19 cellular contexts compared by ENCODE assay signal in genomic region chr17:63786117-63786516, GRCh38.
"Had no signal": no experiment of that assay in that cellular context is flagged by ENCODE, and none has a peak within 500 bp of the region (broad histone marks: within the 10 kb centered on the region; RNA-seq: fewer than 3 reads in every experiment).

No MANE protein-coding gene starts in this region.

- H3K9me3 Mint-ChIP-seq: activated B cell treated with CpG ODN at 0.5 μM for 24 hours; activated CD4-positive, alpha-beta T cell treated with anti-CD3 and anti-CD28 coated beads, Interleukin-2, amount 10 ng/mL, durations not matched to agents 24 days and 14 days; activated CD8-positive, alpha-beta T cell treated with anti-CD3 and anti-CD28 coated beads for 36 hours; activated naive CD4-positive, alpha-beta T cell treated with anti-CD3 and anti-CD28 coated beads for 36 hours; brain; endodermal cell had no signal

- H3K27me3 ChIP-seq: dorsolateral prefrontal cortex, left lung, upper lobe of right lung had no signal

- DNase-seq: activated B cell treated with CpG ODN at 0.5 μM for 24 hours; activated CD4-positive, alpha-beta T cell treated with anti-CD3 and anti-CD28 coated beads, Interleukin-2, amount 10 ng/mL, durations not matched to agents 24 days and 14 days; activated CD8-positive, alpha-beta T cell treated with anti-CD3 and anti-CD28 coated beads for 36 hours; activated naive CD4-positive, alpha-beta T cell treated with anti-CD3 and anti-CD28 coated beads for 36 hours; activated T-cell treated with anti-CD3 and anti-CD28 coated beads, Interleukin-2, amount 50 U/mL, for 1 hour; central memory CD4-positive, alpha-beta T cell; dorsolateral prefrontal cortex; endodermal cell; erythroblast; head of caudate nucleus; left lung; occipital lobe; retina; stimulated activated CD4-positive, alpha-beta T cell treated with anti-CD3 and anti-CD28 coated beads, Interleukin-12 subunit alpha, Interleukin-12 subunit beta, amount 100 ng/mL, for 4 hours; stimulated activated CD4-positive, alpha-beta T cell treated with anti-CD3 and anti-CD28 coated beads, Interleukin-1b, Interleukin-23, amount 100 ng/mL, for 48 hours; stimulated activated CD8-positive, alpha-beta memory T cell treated with anti-CD3 and anti-CD28 coated beads, Interleukin-4, amount 100 ng/mL, for 48 hours; stimulated activated naive CD4-positive, alpha-beta T cell had no signal

- H3K9me3 ChIP-seq: left lung, upper lobe of right lung had no signal

- H3K4me3 Mint-ChIP-seq: activated B cell treated with CpG ODN at 0.5 μM for 24 hours; activated CD4-positive, alpha-beta T cell treated with anti-CD3 and anti-CD28 coated beads, Interleukin-2, amount 10 ng/mL, durations not matched to agents 24 days and 14 days; activated CD8-positive, alpha-beta T cell treated with anti-CD3 and anti-CD28 coated beads for 36 hours; activated naive CD4-positive, alpha-beta T cell treated with anti-CD3 and anti-CD28 coated beads for 36 hours; brain; endodermal cell had no signal

- ATAC-seq: activated CD8-positive, alpha-beta T cell treated with anti-CD3 and anti-CD28 coated beads for 36 hours; left lung; upper lobe of right lung had no signal

- H3K4me3 ChIP-seq: dorsolateral prefrontal cortex, left lung, upper lobe of right lung had no signal

- H3K4me1 ChIP-seq: upper lobe of right lung had no signal

- H3K27ac Mint-ChIP-seq: activated B cell treated with CpG ODN at 0.5 μM for 24 hours; activated naive CD4-positive, alpha-beta T cell treated with anti-CD3 and anti-CD28 coated beads for 36 hours had no signal

- H3K27ac ChIP-seq: left lung, upper lobe of right lung had no signal

- H3K27me3 Mint-ChIP-seq: activated B cell treated with CpG ODN at 0.5 μM for 24 hours; activated CD4-positive, alpha-beta T cell treated with anti-CD3 and anti-CD28 coated beads, Interleukin-2, amount 10 ng/mL, durations not matched to agents 24 days and 14 days; activated CD8-positive, alpha-beta T cell treated with anti-CD3 and anti-CD28 coated beads for 36 hours; brain had no signal
